1 cellular context compared by ENCODE assay signal in genomic region chr10:28302668-28303488, GRCh38.
A peak's percentile ranks its signal among the peaks of the same experiment; 100 is the strongest.
TF ChIP-seq lines count a peak whose summit lies in the region.

TSS of gene MPP7 (minus strand) at chr10:28303064. CDS start at chr10:28238604, 64,460 bp downstream.

TF ChIP-seq in HepG2, 621 proteins besides CTCF, POLR2A, EP300 and RAD21 (continued from another document and continues in another):
- no peak for TF ChIP-seq KIAA2018 (CRISPR knock-in tag; IDR thresholded peaks at IDR 0.05; ENCODE audit: borderline replicate concordance)
- TF ChIP-seq TAF15 (IDR thresholded peaks at IDR 0.05; ENCODE audit: low read depth, low read length, poor library complexity, severe bottlenecking): peak; percentile 21
- no peak; the same call in 1 of the 2 replicates for TF ChIP-seq ZNF333 (CRISPR knock-in tag; IDR thresholded peaks at IDR 0.05; ENCODE audit: borderline replicate concordance)
- TF ChIP-seq ZSCAN25 (CRISPR knock-in tag; IDR thresholded peaks at IDR 0.05): peak; percentile 96
- TF ChIP-seq ZNF776 (CRISPR knock-in tag; IDR thresholded peaks at IDR 0.05): peak; percentile 38; the same call in 1 of the 2 replicates
- peak; percentile 11; the same call in 1 of the 2 replicates for TF ChIP-seq PHF20 (CRISPR knock-in tag; IDR thresholded peaks at IDR 0.05)
- TF ChIP-seq ZNF740 (CRISPR knock-in tag; IDR thresholded peaks at IDR 0.05): no peak
- TF ChIP-seq, protein P1, sequence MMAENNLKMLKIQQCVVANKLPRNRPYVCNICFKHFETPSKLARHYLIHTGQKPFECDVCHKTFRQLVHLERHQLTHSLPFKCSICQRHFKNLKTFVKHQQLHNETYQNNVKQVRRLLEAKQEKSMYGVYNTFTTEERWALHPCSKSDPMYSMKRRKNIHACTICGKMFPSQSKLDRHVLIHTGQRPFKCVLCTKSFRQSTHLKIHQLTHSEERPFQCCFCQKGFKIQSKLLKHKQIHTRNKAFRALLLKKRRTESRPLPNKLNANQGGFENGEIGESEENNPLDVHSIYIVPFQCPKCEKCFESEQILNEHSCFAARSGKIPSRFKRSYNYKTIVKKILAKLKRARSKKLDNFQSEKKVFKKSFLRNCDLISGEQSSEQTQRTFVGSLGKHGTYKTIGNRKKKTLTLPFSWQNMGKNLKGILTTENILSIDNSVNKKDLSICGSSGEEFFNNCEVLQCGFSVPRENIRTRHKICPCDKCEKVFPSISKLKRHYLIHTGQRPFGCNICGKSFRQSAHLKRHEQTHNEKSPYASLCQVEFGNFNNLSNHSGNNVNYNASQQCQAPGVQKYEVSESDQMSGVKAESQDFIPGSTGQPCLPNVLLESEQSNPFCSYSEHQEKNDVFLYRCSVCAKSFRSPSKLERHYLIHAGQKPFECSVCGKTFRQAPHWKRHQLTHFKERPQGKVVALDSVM (CRISPR knock-in tag; IDR thresholded peaks at IDR 0.05): peak; percentile 96
- no peak for TF ChIP-seq DR1 (CRISPR knock-in tag; IDR thresholded peaks at IDR 0.05)
- peak; percentile 82 for TF ChIP-seq SALL1 (CRISPR knock-in tag; IDR thresholded peaks at IDR 0.05)
- peak; percentile 83 for TF ChIP-seq SP2 (CRISPR knock-in tag; IDR thresholded peaks at IDR 0.05)
- TF ChIP-seq, protein P2, sequence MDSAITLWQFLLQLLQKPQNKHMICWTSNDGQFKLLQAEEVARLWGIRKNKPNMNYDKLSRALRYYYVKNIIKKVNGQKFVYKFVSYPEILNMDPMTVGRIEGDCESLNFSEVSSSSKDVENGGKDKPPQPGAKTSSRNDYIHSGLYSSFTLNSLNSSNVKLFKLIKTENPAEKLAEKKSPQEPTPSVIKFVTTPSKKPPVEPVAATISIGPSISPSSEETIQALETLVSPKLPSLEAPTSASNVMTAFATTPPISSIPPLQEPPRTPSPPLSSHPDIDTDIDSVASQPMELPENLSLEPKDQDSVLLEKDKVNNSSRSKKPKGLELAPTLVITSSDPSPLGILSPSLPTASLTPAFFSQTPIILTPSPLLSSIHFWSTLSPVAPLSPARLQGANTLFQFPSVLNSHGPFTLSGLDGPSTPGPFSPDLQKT (CRISPR knock-in tag; IDR thresholded peaks at IDR 0.05; ENCODE audit: borderline replicate concordance): no peak
- no peak for TF ChIP-seq TRIM22 (IDR thresholded peaks at IDR 0.05)
- peak; percentile 89 for TF ChIP-seq RBFOX2 (IDR thresholded peaks at IDR 0.05; ENCODE audit: low read depth, low read length)
- TF ChIP-seq PLSCR1 (CRISPR knock-in tag; IDR thresholded peaks at IDR 0.05; ENCODE audit: borderline replicate concordance): no peak
- peak; percentile 42; the same call in 1 of the 2 replicates for TF ChIP-seq ZNF547 (CRISPR knock-in tag; IDR thresholded peaks at IDR 0.05)
- 0 out of 2 replicates have a peak, but pooled peaks have one; percentile 34 for TF ChIP-seq PITX1 (CRISPR knock-in tag; IDR thresholded peaks at IDR 0.05)
- TF ChIP-seq TBX2 (CRISPR knock-in tag; IDR thresholded peaks at IDR 0.05; ENCODE audit: borderline replicate concordance): 0 out of 2 replicates have a peak, but pooled peaks have one; percentile 51
- TF ChIP-seq ZFP62 (CRISPR knock-in tag; IDR thresholded peaks at IDR 0.05): no peak
- TF ChIP-seq, protein P3, sequence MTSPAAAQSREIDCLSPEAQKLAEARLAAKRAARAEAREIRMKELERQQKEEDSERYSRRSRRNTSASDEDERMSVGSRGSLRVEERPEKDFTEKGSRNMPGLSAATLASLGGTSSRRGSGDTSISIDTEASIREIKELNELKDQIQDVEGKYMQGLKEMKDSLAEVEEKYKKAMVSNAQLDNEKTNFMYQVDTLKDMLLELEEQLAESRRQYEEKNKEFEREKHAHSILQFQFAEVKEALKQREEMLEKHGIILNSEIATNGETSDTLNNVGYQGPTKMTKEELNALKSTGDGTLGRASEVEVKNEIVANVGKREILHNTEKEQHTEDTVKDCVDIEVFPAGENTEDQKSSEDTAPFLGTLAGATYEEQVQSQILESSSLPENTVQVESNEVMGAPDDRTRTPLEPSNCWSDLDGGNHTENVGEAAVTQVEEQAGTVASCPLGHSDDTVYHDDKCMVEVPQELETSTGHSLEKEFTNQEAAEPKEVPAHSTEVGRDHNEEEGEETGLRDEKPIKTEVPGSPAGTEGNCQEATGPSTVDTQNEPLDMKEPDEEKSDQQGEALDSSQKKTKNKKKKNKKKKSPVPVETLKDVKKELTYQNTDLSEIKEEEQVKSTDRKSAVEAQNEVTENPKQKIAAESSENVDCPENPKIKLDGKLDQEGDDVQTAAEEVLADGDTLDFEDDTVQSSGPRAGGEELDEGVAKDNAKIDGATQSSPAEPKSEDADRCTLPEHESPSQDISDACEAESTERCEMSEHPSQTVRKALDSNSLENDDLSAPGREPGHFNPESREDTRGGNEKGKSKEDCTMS (CRISPR knock-in tag; conservative IDR thresholded peaks at IDR 0.05): no peak
- TF ChIP-seq, protein P4, sequence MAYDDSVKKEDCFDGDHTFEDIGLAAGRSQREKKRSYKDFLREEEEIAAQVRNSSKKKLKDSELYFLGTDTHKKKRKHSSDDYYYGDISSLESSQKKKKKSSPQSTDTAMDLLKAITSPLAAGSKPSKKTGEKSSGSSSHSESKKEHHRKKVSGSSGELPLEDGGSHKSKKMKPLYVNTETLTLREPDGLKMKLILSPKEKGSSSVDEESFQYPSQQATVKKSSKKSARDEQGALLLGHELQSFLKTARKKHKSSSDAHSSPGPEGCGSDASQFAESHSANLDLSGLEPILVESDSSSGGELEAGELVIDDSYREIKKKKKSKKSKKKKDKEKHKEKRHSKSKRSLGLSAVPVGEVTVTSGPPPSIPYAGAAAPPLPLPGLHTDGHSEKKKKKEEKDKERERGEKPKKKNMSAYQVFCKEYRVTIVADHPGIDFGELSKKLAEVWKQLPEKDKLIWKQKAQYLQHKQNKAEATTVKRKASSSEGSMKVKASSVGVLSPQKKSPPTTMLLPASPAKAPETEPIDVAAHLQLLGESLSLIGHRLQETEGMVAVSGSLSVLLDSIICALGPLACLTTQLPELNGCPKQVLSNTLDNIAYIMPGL (CRISPR knock-in tag; IDR thresholded peaks at IDR 0.05; ENCODE audit: borderline replicate concordance in 1 of 2, low read depth in 1 of 2): peak in 1 of 2 experiments; percentile 97; a peak in 3 of 4 replicates
- TF ChIP-seq ZNF709 (CRISPR knock-in tag; IDR thresholded peaks at IDR 0.05): peak; percentile 52; the same call in 1 of the 2 replicates
- peak; percentile 40; the same call in 1 of the 2 replicates for TF ChIP-seq MTF2 (CRISPR knock-in tag; IDR thresholded peaks at IDR 0.05; ENCODE audit: borderline replicate concordance)
- 0 out of 2 replicates have a peak, but pooled peaks have one; percentile 32 for TF ChIP-seq ZNF609 (CRISPR knock-in tag; IDR thresholded peaks at IDR 0.05; ENCODE audit: borderline replicate concordance)
